1 cellular context compared by ENCODE assay signal in the genomic region with DNA sequence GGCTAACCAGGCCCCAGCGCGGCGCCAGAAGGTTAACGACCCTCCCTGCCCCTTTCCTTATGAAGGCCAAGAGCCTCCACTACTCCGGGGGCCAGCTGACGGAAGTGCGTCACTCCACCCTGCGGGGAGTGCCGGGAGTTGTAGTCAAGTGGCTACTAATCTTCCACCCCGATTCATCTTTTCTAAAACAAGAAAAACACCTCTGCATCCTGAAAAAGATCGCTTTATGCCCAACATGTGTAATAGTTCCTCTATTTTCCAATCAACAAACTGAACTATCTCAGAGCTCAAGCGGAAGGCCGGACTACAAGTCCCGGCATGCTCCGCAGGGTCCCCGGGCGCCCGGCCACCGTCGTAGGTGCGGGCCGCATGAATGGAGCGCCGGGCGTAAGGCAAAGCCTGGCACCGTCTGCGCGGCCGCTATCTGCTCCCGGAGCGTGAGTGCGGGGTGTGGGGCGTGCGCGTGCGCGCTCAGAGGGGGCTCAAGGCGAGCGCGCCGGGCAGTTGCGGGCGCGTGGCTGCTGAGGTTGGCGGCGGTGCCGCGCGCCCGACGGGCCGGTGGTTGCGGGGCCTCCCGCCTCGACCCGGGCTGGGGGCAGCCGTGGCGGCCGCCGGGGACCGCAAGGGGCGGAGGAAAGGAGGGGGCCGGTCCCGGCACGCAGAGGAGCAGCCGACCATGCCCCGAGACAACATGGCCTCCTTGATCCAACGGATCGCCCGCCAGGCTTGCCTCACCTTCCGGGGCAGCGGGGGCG.
TF ChIP-seq lines count a peak whose summit lies in the region.

A gene (plus strand): TSS at position 337 of the 755 bp plus-strand sequence. CDS start 340 bp downstream, at position 677.

TF ChIP-seq in HepG2, 621 proteins besides CTCF, POLR2A, EP300 and RAD21 (continued from another document and continues in another):
- TF ChIP-seq, protein P1, sequence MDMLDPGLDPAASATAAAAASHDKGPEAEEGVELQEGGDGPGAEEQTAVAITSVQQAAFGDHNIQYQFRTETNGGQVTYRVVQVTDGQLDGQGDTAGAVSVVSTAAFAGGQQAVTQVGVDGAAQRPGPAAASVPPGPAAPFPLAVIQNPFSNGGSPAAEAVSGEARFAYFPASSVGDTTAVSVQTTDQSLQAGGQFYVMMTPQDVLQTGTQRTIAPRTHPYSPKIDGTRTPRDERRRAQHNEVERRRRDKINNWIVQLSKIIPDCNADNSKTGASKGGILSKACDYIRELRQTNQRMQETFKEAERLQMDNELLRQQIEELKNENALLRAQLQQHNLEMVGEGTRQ (IDR thresholded peaks at IDR 0.05; ENCODE audit: low read depth, low read length) = no peak
- TF ChIP-seq, protein P1 (CRISPR knock-in tag; IDR thresholded peaks at IDR 0.05; ENCODE audit: borderline replicate concordance) = no peak
- TF ChIP-seq, protein P2, sequence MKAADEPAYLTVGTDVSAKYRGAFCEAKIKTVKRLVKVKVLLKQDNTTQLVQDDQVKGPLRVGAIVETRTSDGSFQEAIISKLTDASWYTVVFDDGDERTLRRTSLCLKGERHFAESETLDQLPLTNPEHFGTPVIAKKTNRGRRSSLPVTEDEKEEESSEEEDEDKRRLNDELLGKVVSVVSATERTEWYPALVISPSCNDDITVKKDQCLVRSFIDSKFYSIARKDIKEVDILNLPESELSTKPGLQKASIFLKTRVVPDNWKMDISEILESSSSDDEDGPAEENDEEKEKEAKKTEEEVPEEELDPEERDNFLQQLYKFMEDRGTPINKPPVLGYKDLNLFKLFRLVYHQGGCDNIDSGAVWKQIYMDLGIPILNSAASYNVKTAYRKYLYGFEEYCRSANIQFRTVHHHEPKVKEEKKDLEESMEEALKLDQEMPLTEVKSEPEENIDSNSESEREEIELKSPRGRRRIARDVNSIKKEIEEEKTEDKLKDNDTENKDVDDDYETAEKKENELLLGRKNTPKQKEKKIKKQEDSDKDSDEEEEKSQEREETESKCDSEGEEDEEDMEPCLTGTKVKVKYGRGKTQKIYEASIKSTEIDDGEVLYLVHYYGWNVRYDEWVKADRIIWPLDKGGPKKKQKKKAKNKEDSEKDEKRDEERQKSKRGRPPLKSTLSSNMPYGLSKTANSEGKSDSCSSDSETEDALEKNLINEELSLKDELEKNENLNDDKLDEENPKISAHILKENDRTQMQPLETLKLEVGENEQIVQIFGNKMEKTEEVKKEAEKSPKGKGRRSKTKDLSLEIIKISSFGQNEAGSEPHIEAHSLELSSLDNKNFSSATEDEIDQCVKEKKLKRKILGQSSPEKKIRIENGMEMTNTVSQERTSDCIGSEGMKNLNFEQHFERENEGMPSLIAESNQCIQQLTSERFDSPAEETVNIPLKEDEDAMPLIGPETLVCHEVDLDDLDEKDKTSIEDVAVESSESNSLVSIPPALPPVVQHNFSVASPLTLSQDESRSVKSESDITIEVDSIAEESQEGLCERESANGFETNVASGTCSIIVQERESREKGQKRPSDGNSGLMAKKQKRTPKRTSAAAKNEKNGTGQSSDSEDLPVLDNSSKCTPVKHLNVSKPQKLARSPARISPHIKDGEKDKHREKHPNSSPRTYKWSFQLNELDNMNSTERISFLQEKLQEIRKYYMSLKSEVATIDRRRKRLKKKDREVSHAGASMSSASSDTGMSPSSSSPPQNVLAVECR (CRISPR knock-in tag; IDR thresholded peaks at IDR 0.05; ENCODE audit: borderline replicate concordance) = peak; percentile 62
- no peak for TF ChIP-seq ADNP (CRISPR knock-in tag; IDR thresholded peaks at IDR 0.05)
- TF ChIP-seq HNRNPH1 (optimal IDR thresholded peaks at IDR 0.05; ENCODE audit: low read depth, low read length) = no peak
- peak; percentile 8; the same call in 1 of the 2 replicates for TF ChIP-seq ZNF768 (CRISPR knock-in tag; IDR thresholded peaks at IDR 0.05)
- TF ChIP-seq REXO4 (CRISPR knock-in tag; IDR thresholded peaks at IDR 0.05; ENCODE audit: borderline replicate concordance) = no peak
- TF ChIP-seq, protein P3, sequence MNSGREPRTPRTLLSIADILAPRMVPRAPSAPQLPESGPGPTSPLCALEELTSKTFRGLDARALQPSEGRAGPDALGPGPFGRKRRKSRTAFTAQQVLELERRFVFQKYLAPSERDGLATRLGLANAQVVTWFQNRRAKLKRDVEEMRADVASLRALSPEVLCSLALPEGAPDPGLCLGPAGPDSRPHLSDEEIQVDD (CRISPR knock-in tag; IDR thresholded peaks at IDR 0.05; ENCODE audit: borderline replicate concordance) = no peak
- TF ChIP-seq, protein P4, sequence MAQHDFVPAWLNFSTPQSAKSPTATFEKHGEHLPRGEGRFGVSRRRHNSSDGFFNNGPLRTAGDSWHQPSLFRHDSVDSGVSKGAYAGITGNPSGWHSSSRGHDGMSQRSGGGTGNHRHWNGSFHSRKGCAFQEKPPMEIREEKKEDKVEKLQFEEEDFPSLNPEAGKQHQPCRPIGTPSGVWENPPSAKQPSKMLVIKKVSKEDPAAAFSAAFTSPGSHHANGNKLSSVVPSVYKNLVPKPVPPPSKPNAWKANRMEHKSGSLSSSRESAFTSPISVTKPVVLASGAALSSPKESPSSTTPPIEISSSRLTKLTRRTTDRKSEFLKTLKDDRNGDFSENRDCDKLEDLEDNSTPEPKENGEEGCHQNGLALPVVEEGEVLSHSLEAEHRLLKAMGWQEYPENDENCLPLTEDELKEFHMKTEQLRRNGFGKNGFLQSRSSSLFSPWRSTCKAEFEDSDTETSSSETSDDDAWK (CRISPR knock-in tag; IDR thresholded peaks at IDR 0.05) = no peak
- TF ChIP-seq CBFB (CRISPR knock-in tag; IDR thresholded peaks at IDR 0.05) = peak; percentile 66
- TF ChIP-seq, protein P5, sequence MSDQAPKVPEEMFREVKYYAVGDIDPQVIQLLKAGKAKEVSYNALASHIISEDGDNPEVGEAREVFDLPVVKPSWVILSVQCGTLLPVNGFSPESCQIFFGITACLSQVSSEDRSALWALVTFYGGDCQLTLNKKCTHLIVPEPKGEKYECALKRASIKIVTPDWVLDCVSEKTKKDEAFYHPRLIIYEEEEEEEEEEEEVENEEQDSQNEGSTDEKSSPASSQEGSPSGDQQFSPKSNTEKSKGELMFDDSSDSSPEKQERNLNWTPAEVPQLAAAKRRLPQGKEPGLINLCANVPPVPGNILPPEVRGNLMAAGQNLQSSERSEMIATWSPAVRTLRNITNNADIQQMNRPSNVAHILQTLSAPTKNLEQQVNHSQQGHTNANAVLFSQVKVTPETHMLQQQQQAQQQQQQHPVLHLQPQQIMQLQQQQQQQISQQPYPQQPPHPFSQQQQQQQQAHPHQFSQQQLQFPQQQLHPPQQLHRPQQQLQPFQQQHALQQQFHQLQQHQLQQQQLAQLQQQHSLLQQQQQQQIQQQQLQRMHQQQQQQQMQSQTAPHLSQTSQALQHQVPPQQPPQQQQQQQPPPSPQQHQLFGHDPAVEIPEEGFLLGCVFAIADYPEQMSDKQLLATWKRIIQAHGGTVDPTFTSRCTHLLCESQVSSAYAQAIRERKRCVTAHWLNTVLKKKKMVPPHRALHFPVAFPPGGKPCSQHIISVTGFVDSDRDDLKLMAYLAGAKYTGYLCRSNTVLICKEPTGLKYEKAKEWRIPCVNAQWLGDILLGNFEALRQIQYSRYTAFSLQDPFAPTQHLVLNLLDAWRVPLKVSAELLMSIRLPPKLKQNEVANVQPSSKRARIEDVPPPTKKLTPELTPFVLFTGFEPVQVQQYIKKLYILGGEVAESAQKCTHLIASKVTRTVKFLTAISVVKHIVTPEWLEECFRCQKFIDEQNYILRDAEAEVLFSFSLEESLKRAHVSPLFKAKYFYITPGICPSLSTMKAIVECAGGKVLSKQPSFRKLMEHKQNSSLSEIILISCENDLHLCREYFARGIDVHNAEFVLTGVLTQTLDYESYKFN (CRISPR knock-in tag; conservative IDR thresholded peaks at IDR 0.05) = no peak; the same call in 1 of the 2 replicates
- no peak for TF ChIP-seq ISL2 (CRISPR knock-in tag; IDR thresholded peaks at IDR 0.05)
- peak; percentile 52; the same call in 1 of the 2 replicates for TF ChIP-seq ZNF788 (CRISPR knock-in tag; IDR thresholded peaks at IDR 0.05; ENCODE audit: borderline replicate concordance)
- TF ChIP-seq LCORL (IDR thresholded peaks at IDR 0.05) = 0 out of 2 replicates have a peak, but pooled peaks have one; percentile 25
- no peak for TF ChIP-seq LCORL (CRISPR knock-in tag; IDR thresholded peaks at IDR 0.05)
- no peak for TF ChIP-seq FIP1L1 (IDR thresholded peaks at IDR 0.05; ENCODE audit: borderline replicate concordance, insufficient read depth, low read depth, low read length)
- no peak for TF ChIP-seq MZF1 (CRISPR knock-in tag; IDR thresholded peaks at IDR 0.05; ENCODE audit: borderline replicate concordance)
- no peak for TF ChIP-seq KDM5B (CRISPR knock-in tag; IDR thresholded peaks at IDR 0.05; ENCODE audit: borderline replicate concordance)
- no peak for TF ChIP-seq ZNF780A (CRISPR knock-in tag; IDR thresholded peaks at IDR 0.05)
- TF ChIP-seq POLR2AphosphoS2 (IDR thresholded peaks at IDR 0.05; ENCODE audit: low read depth, low read length) = no peak
- TF ChIP-seq ZNF878 (CRISPR knock-in tag; IDR thresholded peaks at IDR 0.05) = no peak
- TF ChIP-seq, protein P6, sequence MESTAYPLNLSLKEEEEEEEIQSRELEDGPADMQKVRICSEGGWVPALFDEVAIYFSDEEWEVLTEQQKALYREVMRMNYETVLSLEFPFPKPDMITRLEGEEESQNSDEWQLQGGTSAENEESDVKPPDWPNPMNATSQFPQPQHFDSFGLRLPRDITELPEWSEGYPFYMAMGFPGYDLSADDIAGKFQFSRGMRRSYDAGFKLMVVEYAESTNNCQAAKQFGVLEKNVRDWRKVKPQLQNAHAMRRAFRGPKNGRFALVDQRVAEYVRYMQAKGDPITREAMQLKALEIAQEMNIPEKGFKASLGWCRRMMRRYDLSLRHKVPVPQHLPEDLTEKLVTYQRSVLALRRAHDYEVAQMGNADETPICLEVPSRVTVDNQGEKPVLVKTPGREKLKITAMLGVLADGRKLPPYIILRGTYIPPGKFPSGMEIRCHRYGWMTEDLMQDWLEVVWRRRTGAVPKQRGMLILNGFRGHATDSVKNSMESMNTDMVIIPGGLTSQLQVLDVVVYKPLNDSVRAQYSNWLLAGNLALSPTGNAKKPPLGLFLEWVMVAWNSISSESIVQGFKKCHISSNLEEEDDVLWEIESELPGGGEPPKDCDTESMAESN (CRISPR knock-in tag; conservative IDR thresholded peaks at IDR 0.05) = no peak; the same call in 1 of the 2 replicates
- TF ChIP-seq IKZF4 (CRISPR knock-in tag; IDR thresholded peaks at IDR 0.05; ENCODE audit: borderline replicate concordance, low read depth, not compliant biosample characterization) = no peak
- no peak for TF ChIP-seq KDM6A (CRISPR knock-in tag; IDR thresholded peaks at IDR 0.05; ENCODE audit: low read depth)
- no peak for TF ChIP-seq DNMT3B (CRISPR knock-in tag; conservative IDR thresholded peaks at IDR 0.05)
- no peak for TF ChIP-seq ZNF746 (CRISPR knock-in tag; IDR thresholded peaks at IDR 0.05)
- TF ChIP-seq RELA (CRISPR knock-in tag; IDR thresholded peaks at IDR 0.05) = no peak
- TF ChIP-seq CREM (IDR thresholded peaks at IDR 0.05) = peak; percentile 99
- peak; percentile 53; the same call in 1 of the 2 replicates for TF ChIP-seq CREM (CRISPR knock-in tag; IDR thresholded peaks at IDR 0.05)
- no peak for TF ChIP-seq GATA4 (IDR thresholded peaks at IDR 0.05; ENCODE audit: borderline replicate concordance, low read depth)
- TF ChIP-seq, protein P7, sequence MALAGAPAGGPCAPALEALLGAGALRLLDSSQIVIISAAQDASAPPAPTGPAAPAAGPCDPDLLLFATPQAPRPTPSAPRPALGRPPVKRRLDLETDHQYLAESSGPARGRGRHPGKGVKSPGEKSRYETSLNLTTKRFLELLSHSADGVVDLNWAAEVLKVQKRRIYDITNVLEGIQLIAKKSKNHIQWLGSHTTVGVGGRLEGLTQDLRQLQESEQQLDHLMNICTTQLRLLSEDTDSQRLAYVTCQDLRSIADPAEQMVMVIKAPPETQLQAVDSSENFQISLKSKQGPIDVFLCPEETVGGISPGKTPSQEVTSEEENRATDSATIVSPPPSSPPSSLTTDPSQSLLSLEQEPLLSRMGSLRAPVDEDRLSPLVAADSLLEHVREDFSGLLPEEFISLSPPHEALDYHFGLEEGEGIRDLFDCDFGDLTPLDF (CRISPR knock-in tag; IDR thresholded peaks at IDR 0.05) = no peak
- peak; percentile 92; the same call in 1 of the 2 replicates for TF ChIP-seq ZNF234 (CRISPR knock-in tag; conservative IDR thresholded peaks at IDR 0.05)
- peak; percentile 63; the same call in 1 of the 2 replicates for TF ChIP-seq ZSCAN21 (CRISPR knock-in tag; IDR thresholded peaks at IDR 0.05; ENCODE audit: borderline replicate concordance)
- peak; percentile 49; the same call in 1 of the 2 replicates for TF ChIP-seq MYC (CRISPR knock-in tag; IDR thresholded peaks at IDR 0.05; ENCODE audit: borderline replicate concordance)
- no peak; the same call in none of the 2 replicates for TF ChIP-seq KMT2B (CRISPR knock-in tag; IDR thresholded peaks at IDR 0.05)
- peak; percentile 73; the same call in 1 of the 2 replicates for TF ChIP-seq KMT2A (CRISPR knock-in tag; IDR thresholded peaks at IDR 0.05)
- no peak for TF ChIP-seq HDAC6 (IDR thresholded peaks at IDR 0.05; ENCODE audit: low read depth, low read length)
- TF ChIP-seq SMC3 (IDR thresholded peaks at IDR 0.05; ENCODE audit: low read length) = no peak
- no peak for TF ChIP-seq ZNF101 (CRISPR knock-in tag; IDR thresholded peaks at IDR 0.05; ENCODE audit: borderline replicate concordance, low read depth)
- peak; percentile 53; the same call in 1 of the 2 replicates for TF ChIP-seq ZBTB21 (CRISPR knock-in tag; IDR thresholded peaks at IDR 0.05)
- TF ChIP-seq GTF3A (CRISPR knock-in tag; conservative IDR thresholded peaks at IDR 0.05) = no peak
- TF ChIP-seq, protein P8, sequence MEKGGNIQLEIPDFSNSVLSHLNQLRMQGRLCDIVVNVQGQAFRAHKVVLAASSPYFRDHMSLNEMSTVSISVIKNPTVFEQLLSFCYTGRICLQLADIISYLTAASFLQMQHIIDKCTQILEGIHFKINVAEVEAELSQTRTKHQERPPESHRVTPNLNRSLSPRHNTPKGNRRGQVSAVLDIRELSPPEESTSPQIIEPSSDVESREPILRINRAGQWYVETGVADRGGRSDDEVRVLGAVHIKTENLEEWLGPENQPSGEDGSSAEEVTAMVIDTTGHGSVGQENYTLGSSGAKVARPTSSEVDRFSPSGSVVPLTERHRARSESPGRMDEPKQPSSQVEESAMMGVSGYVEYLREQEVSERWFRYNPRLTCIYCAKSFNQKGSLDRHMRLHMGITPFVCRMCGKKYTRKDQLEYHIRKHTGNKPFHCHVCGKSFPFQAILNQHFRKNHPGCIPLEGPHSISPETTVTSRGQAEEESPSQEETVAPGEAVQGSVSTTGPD (CRISPR knock-in tag; IDR thresholded peaks at IDR 0.05) = no peak
- no peak for TF ChIP-seq PAF1 (CRISPR knock-in tag; IDR thresholded peaks at IDR 0.05)
- TF ChIP-seq, protein P9, sequence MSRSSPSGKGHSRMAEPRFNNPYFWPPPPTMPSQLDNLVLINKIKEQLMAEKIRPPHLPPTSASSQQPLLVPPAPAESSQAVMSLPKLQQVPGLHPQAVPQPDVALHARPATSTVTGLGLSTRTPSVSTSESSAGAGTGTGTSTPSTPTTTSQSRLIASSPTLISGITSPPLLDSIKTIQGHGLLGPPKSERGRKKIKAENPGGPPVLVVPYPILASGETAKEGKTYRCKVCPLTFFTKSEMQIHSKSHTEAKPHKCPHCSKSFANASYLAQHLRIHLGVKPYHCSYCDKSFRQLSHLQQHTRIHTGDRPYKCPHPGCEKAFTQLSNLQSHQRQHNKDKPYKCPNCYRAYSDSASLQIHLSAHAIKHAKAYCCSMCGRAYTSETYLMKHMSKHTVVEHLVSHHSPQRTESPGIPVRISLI (CRISPR knock-in tag; IDR thresholded peaks at IDR 0.05; ENCODE audit: borderline replicate concordance) = no peak
